ENCODE assay signal across 11 cellular contexts in genomic region chr6:88177961-88178464, GRCh38. TPM values are rescaled to one million over a fixed set of nuclear protein-coding genes. Genes with fewer than 3 reads are reported as not detected.
DNase-seq lines count a peak whose midpoint lies in the region; ATAC-seq, FAIRE-seq and TF ChIP-seq lines count a peak whose summit lies in the region.
"Had no signal": no experiment of that assay in that cellular context is flagged by ENCODE, and none has a peak within 500 bp of the region (broad histone marks: within the 10 kb centered on the region; RNA-seq: fewer than 3 reads in every experiment).

No MANE protein-coding gene starts in this region.

- no peak for TF ChIP-seq CTCF in GM23338 (conservative IDR thresholded peaks at IDR 0.05; ENCODE audit: low read depth in 2 of 2)
- no peak for TF ChIP-seq CTCF in ascending aorta (IDR thresholded peaks at IDR 0.05)

- no peak overlapping the region for H3K27ac Mint-ChIP-seq in GM23338

- H3K36me3 ChIP-seq in GM23338 (ENCODE audit: insufficient read depth) (no peaks in the 10 kb centered on the region), Karpas-422 (ENCODE audit: insufficient read depth, low read length) (no peaks in the 10 kb centered on the region), ascending aorta (no peaks in the 10 kb centered on the region), small intestine (ENCODE audit: control insufficient read depth in 2 of 2, insufficient read depth in 2 of 2, low read length in 2 of 2) (no peaks in the 10 kb centered on the region)

- intact Hi-C loops in ascending aorta (cut with DNase I): no loop called here

- ATAC-seq in GM18498 (IDR thresholded peaks at IDR 0.05; ENCODE audit: unreplicated experiment) (peak; percentile 69), GM23338 (no peak)

- H3K4me1 ChIP-seq in GM23338 (ENCODE audit: insufficient read depth) (peaks cover 14% of the 10 kb centered on the region; the same call in 1 of the 2 replicates), Karpas-422 (ENCODE audit: low read length) (peaks cover 45% of the 10 kb centered on the region), ascending aorta (no peaks in the 10 kb centered on the region), small intestine (ENCODE audit: control insufficient read depth in 2 of 2, insufficient read depth in 1 of 2, low read depth in 1 of 2, low read length in 1 of 2) (no peaks in the 10 kb centered on the region)

- no peak overlapping the region for H3K4me3 Mint-ChIP-seq in GM23338

- H3K36me3 Mint-ChIP-seq in GM23338 (ENCODE audit: low read depth): peaks cover 6% of the 10 kb centered on the region; the same call in 1 of the 3 replicates

- H3K4me3 ChIP-seq in GM23338 (no peak overlapping the region), Karpas-422 (ENCODE audit: low read length) (no peak overlapping the region), ascending aorta (no peak overlapping the region), small intestine (ENCODE audit: low read depth in 1 of 2, low read length in 2 of 2) (no peak overlapping the region)

- H3K9me2 ChIP-seq in GM23338 (ENCODE audit: insufficient read depth): peaks cover 8% of the 10 kb centered on the region
- no peaks in the 10 kb centered on the region; the same call in 1 of the 2 replicates for H3K9me2 ChIP-seq in Karpas-422 (replicated peaks; ENCODE audit: insufficient read depth, low read length)

- FAIRE-seq in small intestine (lab: Jason Lieb, UNC): no peak
- FAIRE-seq: G401.6 had no signal

- H3K4me2 ChIP-seq in GM23338: no peak overlapping the region
- peak overlapping the region; percentile 28 for H3K4me2 ChIP-seq in Karpas-422 (ENCODE audit: low read depth, low read length, poor library complexity, severe bottlenecking)

- 46 to 60% (median 56%) methylated on average over 3 of the region's 3 CpGs for WGBS in small intestine, 3 donors

- H2AFZ ChIP-seq in GM23338 (peak overlapping the region; percentile 38; the same call in 1 of the 2 replicates), Karpas-422 (ENCODE audit: low read length) (no peak overlapping the region)

- no peaks in the 10 kb centered on the region for H3K79me2 ChIP-seq in GM23338 (replicated peaks; ENCODE audit: insufficient read depth)
- no peaks in the 10 kb centered on the region for H3K79me2 ChIP-seq in Karpas-422 (ENCODE audit: low read length)

- no peaks in the 10 kb centered on the region for H3K9me3 ChIP-seq in Karpas-422 (ENCODE audit: low read length)
- no peaks in the 10 kb centered on the region for H3K9me3 ChIP-seq in ascending aorta
- H3K9me3 ChIP-seq in small intestine (ENCODE audit: control insufficient read depth, low read depth): no peaks in the 10 kb centered on the region

- H3K27ac ChIP-seq in GM23338 (ENCODE audit: low read depth): no peak overlapping the region
- H3K27ac ChIP-seq in Karpas-422 (ENCODE audit: low read length): peak overlapping the region; percentile 50
- no peak overlapping the region for H3K27ac ChIP-seq in ascending aorta
- no peak overlapping the region for H3K27ac ChIP-seq in small intestine (ENCODE audit: low read depth in 1 of 2, low read length in 1 of 2)

- peaks cover 8% of the 10 kb centered on the region; the same call in 2 of the 3 replicates for H3K9me3 Mint-ChIP-seq in GM23338

- peaks cover 3% of the 10 kb centered on the region for H3K27me3 Mint-ChIP-seq in GM23338 (ENCODE audit: insufficient read depth, low read depth, poor library complexity)

- H3K27me3 ChIP-seq in GM23338 (ENCODE audit: insufficient read depth): no peaks in the 10 kb centered on the region
- H3K27me3 ChIP-seq in Karpas-422 (ENCODE audit: low read length): no peaks in the 10 kb centered on the region
- no peaks in the 10 kb centered on the region for H3K27me3 ChIP-seq in ascending aorta
- H3K27me3 ChIP-seq in small intestine (ENCODE audit: control insufficient read depth in 2 of 2, insufficient read depth in 2 of 2, low read length in 2 of 2): peaks cover 0 to 4% of the 10 kb centered on the region in 2 donors

- H3F3A ChIP-seq in GM23338 (replicated peaks; ENCODE audit: low read depth): no peaks in the 10 kb centered on the region

- H4K20me1 ChIP-seq in GM23338 (replicated peaks; ENCODE audit: insufficient read depth): no peaks in the 10 kb centered on the region
- no peaks in the 10 kb centered on the region for H4K20me1 ChIP-seq in Karpas-422 (ENCODE audit: insufficient read depth, low read depth, low read length)

- no peak overlapping the region for H3K9ac ChIP-seq in Karpas-422 (ENCODE audit: low read length)

- H3K4me1 Mint-ChIP-seq in GM23338: peaks cover 23% of the 10 kb centered on the region

- no peak for DNase-seq in GM23338 (ENCODE audit: low spot score)
- peak; percentile 77 for DNase-seq in Karpas-422
- DNase-seq in fibroblast of gingiva (ENCODE audit: low read depth): peak; percentile 54
- no peak for DNase-seq in ascending aorta (ENCODE audit: low spot score in 2 of 2)
- DNase-seq in cortex of kidney (lab: John Stamatoyannopoulos, UW): no peak
- no peak for DNase-seq in small intestine
- no peak for DNase-seq in globus pallidus (ENCODE audit: low spot score)
- DNase-seq: NCI-H1105 treated with DMSO at 0.1 percent for 48 hours had no signal

TF ChIP-seq in GM23338, 12 proteins besides CTCF, POLR2A, EP300 and RAD21:
- TF ChIP-seq ETS1 (IDR thresholded peaks at IDR 0.05): no peak

RNA-seq across cellular contexts. Expression of gene CNR1, which starts 11.9 kb away (rescaled TPM):
- 2.6 and 2.8 TPM in 2 replicates for total RNA-seq in GM23338 (2014; rRNA removed; shearing (Covaris generic))
- 0.71 and 1.0 TPM in 2 replicates for polyA plus RNA-seq in GM23338 (2016; fragmentation: Nextera tagmentation; extraction: Ambion mirVana)
- 1.3 and 2.5 TPM in 2 replicates for total RNA-seq in Karpas-422 (2014; rRNA removed; shearing (Covaris generic); ENCODE audit: low replicate concordance)
- total RNA-seq in ascending aorta: 35.0 TPM
- polyA plus RNA-seq in small intestine: 1 to 10 TPM in 1 of 3 donors, under 1 TPM in 1, not detected in 1; 0.27 to 5.6 TPM
- total RNA-seq: activated CD8-positive, alpha-beta memory T cell treated with anti-CD3 and anti-CD28 coated beads for 36 hours had no signal

Comparison
In these comparisons a context has a peak if more than half of its experiments do, and no peak if none do; other contexts are left out.
1. DNase-seq: peak in Karpas-422 (single experiment) and fibroblast of gingiva (single experiment); none in GM23338 (single experiment), ascending aorta (0 of 2), cortex of kidney (single experiment), small intestine (single experiment) and globus pallidus (single experiment).